ENCODE assay signal across 10 cellular contexts in genomic region chr7:17123020-17123419, GRCh38.
A peak's percentile ranks its signal among the peaks of the same experiment; 100 is the strongest.
DNase-seq lines count a peak whose midpoint lies in the region; ATAC-seq, FAIRE-seq and TF ChIP-seq lines count a peak whose summit lies in the region.
"Had no signal": no experiment of that assay in that cellular context is flagged by ENCODE, and none has a peak within 500 bp of the region (broad histone marks: within the 10 kb centered on the region; RNA-seq: fewer than 3 reads in every experiment).

No MANE protein-coding gene starts in this region.

- H4K8ac ChIP-seq in mesenchymal stem cell (ENCODE audit: low read length), result no peak overlapping the region

- ATAC-seq in HG02678 (IDR thresholded peaks at IDR 0.05; ENCODE audit: unreplicated experiment) (peak; percentile 41), aorta (ENCODE audit: low FRiP score) (no peak)

- H2AFZ ChIP-seq in mesenchymal stem cell (ENCODE audit: low read depth, low read length), result no peak overlapping the region

- no peak for TF ChIP-seq POLR2A in GM12892 (IDR thresholded peaks at IDR 0.05; ENCODE audit: low read depth, low read length)

- no peak overlapping the region for H2BK5ac ChIP-seq in mesenchymal stem cell (ENCODE audit: low read depth, low read length, poor library complexity, severe bottlenecking)

- no peak overlapping the region for H3K23ac ChIP-seq in mesenchymal stem cell (ENCODE audit: low read length in 2 of 2)

- peak; percentile 82 for FAIRE-seq in GM12892 (lab: Jason Lieb, UNC)

- H2BK15ac ChIP-seq in mesenchymal stem cell (ENCODE audit: low read depth, poor library complexity, severe bottlenecking), result no peak overlapping the region

- no peak overlapping the region for H4K91ac ChIP-seq in mesenchymal stem cell (ENCODE audit: low read length)

- 69% methylated on average over 2 of the region's 4 CpGs for WGBS in mesenchymal stem cell
- 79 to 80% methylated on average over 4 of the region's 4 CpGs for WGBS in aorta, 2 donors

- H3K4me1 ChIP-seq in mesenchymal stem cell (ENCODE audit: control insufficient read depth, insufficient read depth, low read depth, low read length) (no peaks in the 10 kb centered on the region), aorta (ENCODE audit: control insufficient read depth in 1 of 2, insufficient read depth in 2 of 2, low read length in 2 of 2) (no peaks in the 10 kb centered on the region)

- no peak overlapping the region for H2AK5ac ChIP-seq in mesenchymal stem cell (ENCODE audit: low read length, severe bottlenecking)

- H3K27me3 ChIP-seq in mesenchymal stem cell (ENCODE audit: control insufficient read depth in 1 of 2, insufficient read depth in 1 of 2, low read length in 2 of 2) (no peaks in the 10 kb centered on the region), aorta (ENCODE audit: control insufficient read depth in 1 of 2, insufficient read depth in 2 of 2, low read length in 1 of 2) (no peaks in the 10 kb centered on the region)

- no peak overlapping the region for H3K4me3 ChIP-seq in mesenchymal stem cell (ENCODE audit: insufficient read depth in 1 of 2, low read depth in 1 of 2, low read length in 2 of 2)
- H3K4me3 ChIP-seq in aorta (ENCODE audit: low read length in 2 of 2), result no peak overlapping the region

- DNase-seq in GM12892 (ENCODE audit: insufficient read length) (no peak), SKM-1 treated with dmso at 0.1 percent for 144 hours (lab: John Stamatoyannopoulos, UW; ENCODE audit: unreplicated experiment) (peak; percentile 84), mesenchymal stem cell (peak; percentile 80), NCI-H2029 (lab: John Stamatoyannopoulos, UW) (no peak), aorta (no peak), D341Med (ENCODE audit: low spot score) (no peak)
- DNase-seq in activated effector memory CD4-positive, alpha-beta T cell treated with anti-CD3 and anti-CD28 coated beads, Interleukin-2, amount 50 U/mL, for 16 hours, result no peak
- DNase-seq: activated effector memory CD4-positive, alpha-beta T cell treated with Interleukin-2 at 50 U/mL for 16 hours; left cardiac atrium had no signal

- H3K27ac ChIP-seq in mesenchymal stem cell (ENCODE audit: low read length, poor library complexity, severe bottlenecking), result no peak overlapping the region
- H3K27ac ChIP-seq in aorta (ENCODE audit: low read depth in 1 of 2, low read length in 2 of 2), result no peak overlapping the region

- no peak overlapping the region for H3K14ac ChIP-seq in mesenchymal stem cell (ENCODE audit: low read length in 2 of 2)

- intact Hi-C loops in aorta (cut with DNase I), result no loop called here

- H2BK120ac ChIP-seq in mesenchymal stem cell (ENCODE audit: low read depth, low read length), result no peak overlapping the region

- H3K79me1 ChIP-seq in mesenchymal stem cell (replicated peaks; ENCODE audit: low read length, poor library complexity, severe bottlenecking), result no peaks in the 10 kb centered on the region

- no peak overlapping the region for H3K4ac ChIP-seq in mesenchymal stem cell (ENCODE audit: low read depth in 1 of 2, low read length in 2 of 2)

- peak overlapping the region; percentile 49 for H3K9ac ChIP-seq in mesenchymal stem cell (ENCODE audit: low read length)

- no peaks in the 10 kb centered on the region for H3K9me3 ChIP-seq in mesenchymal stem cell (ENCODE audit: control insufficient read depth, low read length)
- H3K9me3 ChIP-seq in aorta (ENCODE audit: control insufficient read depth, low read length), result no peaks in the 10 kb centered on the region

- no peaks in the 10 kb centered on the region for H3K36me3 ChIP-seq in mesenchymal stem cell (ENCODE audit: control insufficient read depth in 1 of 2, insufficient read depth in 2 of 2, low read depth in 1 of 2, low read length in 2 of 2)
- H3K36me3 ChIP-seq in aorta (ENCODE audit: control insufficient read depth in 1 of 2, insufficient read depth in 2 of 2, low read length in 1 of 2), result no peaks in the 10 kb centered on the region

- no peak overlapping the region for H3K18ac ChIP-seq in mesenchymal stem cell (ENCODE audit: low read depth in 1 of 2, low read length in 2 of 2)

- H2BK12ac ChIP-seq in mesenchymal stem cell (ENCODE audit: low read length in 2 of 2), result no peak overlapping the region

- H3K4me2 ChIP-seq in mesenchymal stem cell (ENCODE audit: low read length, poor library complexity, severe bottlenecking), result no peak overlapping the region

Comparison
In these comparisons a context has a peak if more than half of its experiments do, and no peak if none do; other contexts are left out.
1. DNase-seq: peak in SKM-1 treated with dmso at 0.1 percent for 144 hours (single experiment) and mesenchymal stem cell (single experiment); none in GM12892 (single experiment), activated effector memory CD4-positive, alpha-beta T cell treated with anti-CD3 and anti-CD28 coated beads, Interleukin-2, amount 50 U/mL, for 16 hours (single experiment), NCI-H2029 (single experiment), aorta (0 of 2) and D341Med (single experiment).